Comparison of ENCODE assay signal across 19 cellular contexts in the genomic region with DNA sequence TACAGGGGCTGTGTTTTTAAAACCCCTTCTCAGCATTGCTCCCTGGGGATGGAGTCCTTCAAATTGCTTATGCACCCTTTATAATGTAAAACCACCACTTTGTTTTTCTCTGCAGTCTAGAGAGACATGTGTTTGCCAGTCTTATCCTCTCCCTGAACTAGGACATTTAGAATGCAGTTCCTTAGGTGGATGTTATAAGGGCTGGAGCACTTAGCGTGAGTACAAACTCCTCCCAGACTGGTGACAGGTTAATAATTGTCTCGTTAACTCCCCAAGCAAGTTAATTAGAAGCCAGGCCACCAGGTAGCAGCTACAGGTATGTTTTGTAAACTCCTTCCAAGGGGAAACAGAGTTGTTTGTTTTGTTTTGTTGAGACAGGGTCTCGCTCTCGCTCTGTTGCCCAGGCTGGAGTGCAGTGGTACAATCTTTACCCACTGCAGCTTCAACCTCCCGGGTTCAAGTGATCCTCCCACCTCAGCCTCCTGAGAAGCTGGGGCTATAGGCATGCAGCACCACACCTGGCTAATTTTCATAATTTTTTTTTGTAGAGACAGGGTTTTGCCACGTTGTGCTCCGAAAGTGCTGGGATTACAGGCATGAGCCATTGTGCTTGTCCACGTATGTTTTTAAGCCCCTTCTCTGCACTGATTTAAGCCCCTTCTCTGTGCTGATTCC.
DNase-seq lines count a peak whose midpoint lies in the region; ATAC-seq and TF ChIP-seq lines count a peak whose summit lies in the region.
"Had no signal": no experiment of that assay in that cellular context is flagged by ENCODE, and none has a peak within 500 bp of the region (broad histone marks: within the 10 kb centered on the region; RNA-seq: fewer than 3 reads in every experiment).

No MANE protein-coding gene starts in this region.

- no peaks in the 10 kb centered on the region for H3K36me3 ChIP-seq in iPS-18a (ENCODE audit: control insufficient read depth, low read depth, low read length)
- H3K36me3 ChIP-seq in thyroid gland: no peaks in the 10 kb centered on the region
- H3K36me3 ChIP-seq: esophagus squamous epithelium, heart left ventricle, left ventricle myocardium inferior, sigmoid colon had no signal

- CTCF ChIA-PET in activated CD4-positive, alpha-beta memory T cell treated with anti-CD3 and anti-CD28 coated beads, Interleukin-2, amount 10 ng/mL, durations not matched to agents 7 days and 5 days (lab: Charles Lee): interaction anchor here (1.4 kb wide), 1 partner anchor 17 kb away, joined by 3 read pairs; no protein-coding TSS in a partner anchor

- TF ChIP-seq POLR2A in thyroid gland (IDR thresholded peaks at IDR 0.05): no peak

- H3K27ac ChIP-seq in iPS-18a (ENCODE audit: low read length) (no peak overlapping the region), thyroid gland (no peak overlapping the region)
- H3K27ac ChIP-seq: esophagus squamous epithelium, heart left ventricle, left ventricle myocardium inferior had no signal

- H3K4me3 ChIP-seq in iPS-18a (ENCODE audit: low read length): peak overlapping the region; percentile 14
- no peak overlapping the region for H3K4me3 ChIP-seq in thyroid gland (replicated peaks in 1 of 3)
- H3K4me3 ChIP-seq: esophagus squamous epithelium, left ventricle myocardium inferior had no signal

- peak overlapping the region in 5 of 8 donors; percentile 54 to 88 (median 74) for H3K4me3 Mint-ChIP-seq in naive B cell
- no peak overlapping the region for H3K4me3 Mint-ChIP-seq in activated CD4-positive, alpha-beta memory T cell treated with anti-CD3 and anti-CD28 coated beads, Interleukin-2, amount 10 ng/mL, durations not matched to agents 7 days and 5 days
- H3K4me3 Mint-ChIP-seq: activated CD8-positive, alpha-beta memory T cell treated with anti-CD3 and anti-CD28 coated beads, Interleukin-2, amount 10 ng/mL, durations not matched to agents 7 days and 5 days; neural crest cell had no signal

- intact Hi-C loops in thyroid gland (cut with DNase I): no loop called here

- no peaks in the 10 kb centered on the region for H3K9me3 ChIP-seq in iPS-18a (ENCODE audit: control insufficient read depth, low read depth, low read length)
- H3K9me3 ChIP-seq in thyroid gland: no peaks in the 10 kb centered on the region
- H3K9me3 ChIP-seq: esophagus squamous epithelium, heart left ventricle, left ventricle myocardium inferior, sigmoid colon had no signal

- peaks cover 25 to 37% (median 30%) of the 10 kb centered on the region in 3 donors for H3K4me1 Mint-ChIP-seq in naive B cell
- no peaks in the 10 kb centered on the region for H3K4me1 Mint-ChIP-seq in activated CD4-positive, alpha-beta memory T cell treated with anti-CD3 and anti-CD28 coated beads, Interleukin-2, amount 10 ng/mL, durations not matched to agents 7 days and 5 days
- H3K4me1 Mint-ChIP-seq: neural crest cell had no signal

- no peaks in the 10 kb centered on the region for H3K36me3 Mint-ChIP-seq in naive B cell
- H3K36me3 Mint-ChIP-seq in activated CD4-positive, alpha-beta memory T cell treated with anti-CD3 and anti-CD28 coated beads, Interleukin-2, amount 10 ng/mL, durations not matched to agents 7 days and 5 days (ENCODE audit: low read depth): no peaks in the 10 kb centered on the region

- no peak for TF ChIP-seq CTCF in thyroid gland (IDR thresholded peaks at IDR 0.05)

- H3K4me1 ChIP-seq in iPS-18a (ENCODE audit: control insufficient read depth, low read depth, low read length) (peaks cover 18% of the 10 kb centered on the region), thyroid gland (no peaks in the 10 kb centered on the region)
- H3K4me1 ChIP-seq: left ventricle myocardium inferior had no signal

- H3K27me3 ChIP-seq in iPS-18a (ENCODE audit: control insufficient read depth, insufficient read depth, low read length): peaks cover 9% of the 10 kb centered on the region
- no peaks in the 10 kb centered on the region for H3K27me3 ChIP-seq in thyroid gland
- H3K27me3 ChIP-seq: esophagus squamous epithelium, sigmoid colon had no signal

- peak overlapping the region in 2 of 6 donors; percentile 10 to 36 for H3K27ac Mint-ChIP-seq in naive B cell
- H3K27ac Mint-ChIP-seq in activated CD4-positive, alpha-beta memory T cell treated with anti-CD3 and anti-CD28 coated beads, Interleukin-2, amount 10 ng/mL, durations not matched to agents 7 days and 5 days: no peak overlapping the region
- H3K27ac Mint-ChIP-seq: activated CD8-positive, alpha-beta memory T cell treated with anti-CD3 and anti-CD28 coated beads, Interleukin-2, amount 10 ng/mL, durations not matched to agents 7 days and 5 days had no signal

- H3K27me3 Mint-ChIP-seq in naive B cell: no peaks in the 10 kb centered on the region
- H3K27me3 Mint-ChIP-seq in activated CD4-positive, alpha-beta memory T cell treated with anti-CD3 and anti-CD28 coated beads, Interleukin-2, amount 10 ng/mL, durations not matched to agents 7 days and 5 days: peaks cover 3% of the 10 kb centered on the region

- no peak overlapping the region for H3K9ac ChIP-seq in iPS-18a (ENCODE audit: low read length)

- no peak for ATAC-seq in naive B cell (ENCODE audit: low read depth in 2 of 2)
- ATAC-seq: activated CD8-positive, alpha-beta memory T cell treated with anti-CD3 and anti-CD28 coated beads, Interleukin-2, amount 10 ng/mL, durations not matched to agents 7 days and 5 days; heart left ventricle had no signal

- POLR2A ChIA-PET in activated CD4-positive, alpha-beta memory T cell treated with anti-CD3 and anti-CD28 coated beads, Interleukin-2, amount 10 ng/mL, durations not matched to agents 7 days and 5 days (lab: Charles Lee): no interaction called here

- peaks cover 0 to 3% (median 0%) of the 10 kb centered on the region in 7 donors for H3K9me3 Mint-ChIP-seq in naive B cell
- H3K9me3 Mint-ChIP-seq in activated CD4-positive, alpha-beta memory T cell treated with anti-CD3 and anti-CD28 coated beads, Interleukin-2, amount 10 ng/mL, durations not matched to agents 7 days and 5 days: no peaks in the 10 kb centered on the region
- H3K9me3 Mint-ChIP-seq: neural crest cell had no signal

- 77 to 81% methylated on average over 8 of the region's 8 CpGs for WGBS in thyroid gland, 2 donors

- DNase-seq in DMS53 treated with DMSO at 0.1 percent for 48 hours (lab: John Stamatoyannopoulos, UW; ENCODE audit: unreplicated experiment): peak; percentile 88
- peak; percentile 19 for DNase-seq in NAMALWA (ENCODE audit: low spot score)
- no peak for DNase-seq in naive B cell
- DNase-seq in thyroid gland: no peak
- no peak for DNase-seq in activated CD4-positive, alpha-beta memory T cell treated with anti-CD3 and anti-CD28 coated beads, Interleukin-2, amount 10 ng/mL, durations not matched to agents 7 days and 5 days
- no peak for DNase-seq in NCI-H226
- DNase-seq in NCI-H524 treated with DMSO at 0.1 percent for 48 hours (lab: John Stamatoyannopoulos, UW): no peak
- DNase-seq: activated CD8-positive, alpha-beta memory T cell treated with anti-CD3 and anti-CD28 coated beads, Interleukin-2, amount 10 ng/mL, durations not matched to agents 7 days and 5 days; activated naive CD4-positive, alpha-beta T cell; cortex of kidney; esophagus squamous epithelium; heart left ventricle; left ventricle myocardium inferior; NCI-H1694; sigmoid colon; stimulated activated CD4-positive, alpha-beta T cell treated with anti-CD3 and anti-CD28 coated beads, Interleukin-4, amount 100 ng/mL, for 4 hours; SW 1271 had no signal

Comparison
In these comparisons a context has a peak if more than half of its experiments do, and no peak if none do; other contexts are left out.
1. DNase-seq: peak in DMS53 treated with DMSO at 0.1 percent for 48 hours (single experiment) and NAMALWA (single experiment); none in naive B cell (single experiment), thyroid gland (0 of 2), activated CD4-positive, alpha-beta memory T cell treated with anti-CD3 and anti-CD28 coated beads, Interleukin-2, amount 10 ng/mL, durations not matched to agents 7 days and 5 days (single experiment), NCI-H226 (single experiment) and NCI-H524 treated with DMSO at 0.1 percent for 48 hours (single experiment).